ENCODE assay signal across 8 cellular contexts in the genomic region with DNA sequence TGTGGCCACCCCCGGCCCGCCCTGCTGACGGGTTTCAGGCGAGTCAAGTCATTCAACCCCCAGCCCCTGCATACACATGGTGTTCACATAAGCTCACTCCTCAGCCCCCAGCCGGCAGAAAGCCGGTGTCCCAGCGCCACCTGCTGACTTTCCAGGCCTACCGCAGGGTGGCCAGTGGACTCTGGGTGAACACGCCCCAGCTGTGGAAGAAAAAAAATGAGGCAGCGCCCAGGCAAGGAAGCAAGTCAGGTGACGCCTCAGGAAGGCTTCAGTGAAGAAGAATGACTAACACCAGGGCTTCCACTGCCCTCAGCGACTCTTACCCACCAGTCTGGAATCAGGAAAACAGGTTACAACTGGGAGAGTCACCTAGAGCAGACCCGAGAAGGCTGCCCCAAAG. TPM values are rescaled to one million over a fixed set of nuclear protein-coding genes. Genes with fewer than 3 reads are reported as not detected.
DNase-seq lines count a peak whose midpoint lies in the region; ATAC-seq and TF ChIP-seq lines count a peak whose summit lies in the region.

No MANE protein-coding gene starts in this region.

- H4K91ac ChIP-seq in trophoblast cell (ENCODE audit: low read depth, low read length): no peak overlapping the region

- TF ChIP-seq EP300 in gastroesophageal sphincter (IDR thresholded peaks at IDR 0.05): no peak

- no peak overlapping the region for H3K9ac ChIP-seq in trophoblast cell (ENCODE audit: low read length)

- H2BK5ac ChIP-seq in trophoblast cell (ENCODE audit: low read depth, low read length, poor library complexity): no peak overlapping the region

- no CpG with 5 or more reads among the region's 13 CpGs for WGBS in gastroesophageal sphincter (ENCODE audit: low coverage in 1 of 2), 2 donors
- no CpG with 5 or more reads among the region's 13 CpGs for WGBS in trophoblast cell (ENCODE audit: extremely low coverage, insufficient coverage, insufficient read length)

- CTCF ChIA-PET in AG04450 (lab: Charles Lee): interaction anchor here (1.1 to 2.9 kb wide), 11 partner anchors 8 to 766 kb away, joined by 3 to 21 read pairs (median 6); partner anchors contain the start of gene SLC6A8

- H3K27me3 Mint-ChIP-seq in activated T-helper 1 cell treated with anti-CD3 and anti-CD28 coated beads, Interleukin-12 subunit alpha, Interleukin-12 subunit beta, Interleukin-2, Interleukin-4 antibody, amounts not matched to agents 30 ng/mL and 10 ng/mL and 1 ng/mL, durations not matched to agents 14 hours and 24 hours and 36 hours (ENCODE audit: insufficient read depth): no peaks in the 10 kb centered on the region

- H3K4me3 Mint-ChIP-seq in activated T-helper 1 cell treated with anti-CD3 and anti-CD28 coated beads, Interleukin-12 subunit alpha, Interleukin-12 subunit beta, Interleukin-2, Interleukin-4 antibody, amounts not matched to agents 30 ng/mL and 10 ng/mL and 1 ng/mL, durations not matched to agents 14 hours and 24 hours and 36 hours: no peak overlapping the region

- no peak overlapping the region for H4K12ac ChIP-seq in trophoblast cell (ENCODE audit: low read depth, low read length)

- TF ChIP-seq CTCF in AG04450 (IDR thresholded peaks at IDR 0.05; ENCODE audit: low read depth, low read length) (peak; percentile 64), GM12874 (IDR thresholded peaks at IDR 0.05; ENCODE audit: insufficient read depth, low read depth, low read length) (peak; percentile 34; the same call in 1 of the 2 replicates), gastroesophageal sphincter (IDR thresholded peaks at IDR 0.05) (peak in 3 of 4 experiments; percentile 70 to 78 (median 76))

- H3K4me2 ChIP-seq in trophoblast cell (ENCODE audit: low read length): no peak overlapping the region

- no peak overlapping the region for H2BK120ac ChIP-seq in trophoblast cell (ENCODE audit: insufficient read depth, low read length, poor library complexity)

- no peak overlapping the region for H3K4me3 ChIP-seq in AG04450 (ENCODE audit: low read depth, low read length)
- H3K4me3 ChIP-seq in gastroesophageal sphincter: no peak overlapping the region
- no peak overlapping the region for H3K4me3 ChIP-seq in trophoblast cell (ENCODE audit: low read depth, low read length)

- no peaks in the 10 kb centered on the region for H3K9me3 ChIP-seq in AG04450 (ENCODE audit: control insufficient read depth, insufficient read depth, low read length)
- no peaks in the 10 kb centered on the region for H3K9me3 ChIP-seq in gastroesophageal sphincter
- no peaks in the 10 kb centered on the region for H3K9me3 ChIP-seq in trophoblast cell (ENCODE audit: insufficient read depth, low read depth, low read length)

- H2AK5ac ChIP-seq in trophoblast cell (ENCODE audit: low read length): no peak overlapping the region

- no peaks in the 10 kb centered on the region for H3K9me3 Mint-ChIP-seq in activated T-helper 1 cell treated with anti-CD3 and anti-CD28 coated beads, Interleukin-12 subunit alpha, Interleukin-12 subunit beta, Interleukin-2, Interleukin-4 antibody, amounts not matched to agents 30 ng/mL and 10 ng/mL and 1 ng/mL, durations not matched to agents 14 hours and 24 hours and 36 hours

- intact Hi-C loops in activated T-helper 1 cell treated with anti-CD3 and anti-CD28 coated beads, Interleukin-12 subunit alpha, Interleukin-12 subunit beta, Interleukin-2, Interleukin-4 antibody, amounts not matched to agents 30 ng/mL and 10 ng/mL and 1 ng/mL, durations not matched to agents 14 hours and 24 hours and 36 hours (cut with micrococcal nuclease): no loop called here

- H4K8ac ChIP-seq in trophoblast cell (ENCODE audit: low read depth, low read length): no peak overlapping the region

- TF ChIP-seq POLR2A in gastroesophageal sphincter (IDR thresholded peaks at IDR 0.05): no peak

- H3K14ac ChIP-seq in trophoblast cell (ENCODE audit: low read length): no peak overlapping the region

- H3K18ac ChIP-seq in trophoblast cell (ENCODE audit: low read length): no peak overlapping the region

- H3K79me1 ChIP-seq in trophoblast cell (ENCODE audit: low read length): peaks cover 2% of the 10 kb centered on the region

- H2AFZ ChIP-seq in trophoblast cell (ENCODE audit: insufficient read depth, low read length, poor library complexity): no peak overlapping the region

- no peaks in the 10 kb centered on the region for H3K4me1 Mint-ChIP-seq in activated T-helper 1 cell treated with anti-CD3 and anti-CD28 coated beads, Interleukin-12 subunit alpha, Interleukin-12 subunit beta, Interleukin-2, Interleukin-4 antibody, amounts not matched to agents 30 ng/mL and 10 ng/mL and 1 ng/mL, durations not matched to agents 14 hours and 24 hours and 36 hours (ENCODE audit: low read depth)

- POLR2A ChIA-PET in AG04450 (lab: Yijun Ruan, JAX): no interaction called here

- H3K36me3 ChIP-seq in gastroesophageal sphincter: peaks cover 0 to 36% of the 10 kb centered on the region in 2 donors
- H3K36me3 ChIP-seq in trophoblast cell (ENCODE audit: control insufficient read depth in 1 of 2, insufficient read depth in 2 of 2, low read length in 2 of 2): peaks cover 52 to 59% of the 10 kb centered on the region in 2 experiments

- peaks cover 0 to 42% (median 0%) of the 10 kb centered on the region in 3 donors for H3K4me1 ChIP-seq in gastroesophageal sphincter
- peaks cover 5 to 8% of the 10 kb centered on the region in 2 experiments for H3K4me1 ChIP-seq in trophoblast cell (ENCODE audit: control insufficient read depth in 1 of 2, insufficient read depth in 2 of 2, low read length in 2 of 2)

- no peak overlapping the region for H3K27ac Mint-ChIP-seq in activated T-helper 1 cell treated with anti-CD3 and anti-CD28 coated beads, Interleukin-12 subunit alpha, Interleukin-12 subunit beta, Interleukin-2, Interleukin-4 antibody, amounts not matched to agents 30 ng/mL and 10 ng/mL and 1 ng/mL, durations not matched to agents 14 hours and 24 hours and 36 hours

- H3K27me3 ChIP-seq in AG04450 (ENCODE audit: control insufficient read depth, insufficient read depth, low read length) (no peaks in the 10 kb centered on the region), gastroesophageal sphincter (no peaks in the 10 kb centered on the region), trophoblast cell (ENCODE audit: insufficient read depth, low read length) (no peaks in the 10 kb centered on the region)

- no peaks in the 10 kb centered on the region for H3K79me2 ChIP-seq in trophoblast cell (ENCODE audit: control insufficient read depth, insufficient read depth, low read length, poor library complexity)

- H3K27ac ChIP-seq in AG04450 (ENCODE audit: low read depth, low read length) (no peak overlapping the region), gastroesophageal sphincter (peak overlapping the region in 1 of 4 donors; percentile 17), trophoblast cell (ENCODE audit: low read depth, low read length) (peak overlapping the region; percentile 56)

- DNase-seq in AG04450 (ENCODE audit: low read depth, low spot score): peak; percentile 33
- peak; percentile 3 for DNase-seq in NCI-H2196 treated with DMSO at 0.1 percent for 48 hours (lab: John Stamatoyannopoulos, UW; ENCODE audit: unreplicated experiment)
- peak; percentile 28 for DNase-seq in activated T-helper 1 cell treated with anti-CD3 and anti-CD28 coated beads, Interleukin-12 subunit alpha, Interleukin-12 subunit beta, Interleukin-2, Interleukin-4 antibody, amounts not matched to agents 30 ng/mL and 10 ng/mL and 1 ng/mL, durations not matched to agents 14 hours and 24 hours and 36 hours (ENCODE audit: low spot score)
- DNase-seq in trophoblast cell: peak; percentile 81 to 88

- peaks cover 19% of the 10 kb centered on the region for H3K36me3 Mint-ChIP-seq in activated T-helper 1 cell treated with anti-CD3 and anti-CD28 coated beads, Interleukin-12 subunit alpha, Interleukin-12 subunit beta, Interleukin-2, Interleukin-4 antibody, amounts not matched to agents 30 ng/mL and 10 ng/mL and 1 ng/mL, durations not matched to agents 14 hours and 24 hours and 36 hours (ENCODE audit: low read depth)

- ATAC-seq in gastroesophageal sphincter (peak; percentile 83), HG02840 (IDR thresholded peaks at IDR 0.05; ENCODE audit: low FRiP score, unreplicated experiment) (no peak), HG03175 (IDR thresholded peaks at IDR 0.05; ENCODE audit: unreplicated experiment) (no peak)

- H3K4ac ChIP-seq in trophoblast cell (ENCODE audit: low read depth, low read length): no peak overlapping the region

- H2BK12ac ChIP-seq in trophoblast cell (ENCODE audit: low read length): no peak overlapping the region

- H3K23ac ChIP-seq in trophoblast cell (ENCODE audit: low read length): no peak overlapping the region

RNA-seq across cellular contexts. Expression of gene BCAP31, which starts 15.8 kb away (rescaled TPM):
- polyA plus RNA-seq in AG04450 (2011; rRNA removed): 108 and 114 TPM in 2 replicates
- polyA minus RNA-seq in AG04450 (2011; rRNA and poly(A)+ RNA removed): 69.0 and 80.9 TPM in 2 replicates
- 156 and 166 TPM in 2 replicates for total RNA-seq in activated T-helper 1 cell treated with anti-CD3 and anti-CD28 coated beads, Interleukin-12 subunit alpha, Interleukin-12 subunit beta, Interleukin-2, Interleukin-4 antibody, amounts not matched to agents 30 ng/mL and 10 ng/mL and 1 ng/mL, durations not matched to agents 14 hours and 24 hours and 36 hours
- 100 to 1,000 TPM in 2 of 4 donors, 10 to 100 TPM in 2; 76.1 to 125 (median 104) TPM for total RNA-seq in gastroesophageal sphincter
- polyA plus RNA-seq in trophoblast cell (2013): 133 and 142 TPM in 2 replicates

RNA-seq across cellular contexts. Expression of gene ABCD1, which starts 16.2 kb away (rescaled TPM):
- polyA plus RNA-seq in AG04450 (2011; rRNA removed): 4.2 and 5.8 TPM in 2 replicates
- 7.6 and 9.1 TPM in 2 replicates for polyA minus RNA-seq in AG04450 (2011; rRNA and poly(A)+ RNA removed)
- total RNA-seq in activated T-helper 1 cell treated with anti-CD3 and anti-CD28 coated beads, Interleukin-12 subunit alpha, Interleukin-12 subunit beta, Interleukin-2, Interleukin-4 antibody, amounts not matched to agents 30 ng/mL and 10 ng/mL and 1 ng/mL, durations not matched to agents 14 hours and 24 hours and 36 hours: 8.4 TPM in 2 replicates
- 10 to 100 TPM; 14.4 to 38.8 (median 22.0) TPM for total RNA-seq in gastroesophageal sphincter
- polyA plus RNA-seq in trophoblast cell (2013): 21.5 and 22.9 TPM in 2 replicates

RNA-seq across cellular contexts. Expression of gene SLC6A8, which starts 20.7 kb away (rescaled TPM):
- 6.9 and 12.3 TPM in 2 replicates for polyA plus RNA-seq in AG04450 (2011; rRNA removed)
- 18.4 and 30.5 TPM in 2 replicates for polyA minus RNA-seq in AG04450 (2011; rRNA and poly(A)+ RNA removed)
- 5.9 and 6.0 TPM in 2 replicates for total RNA-seq in activated T-helper 1 cell treated with anti-CD3 and anti-CD28 coated beads, Interleukin-12 subunit alpha, Interleukin-12 subunit beta, Interleukin-2, Interleukin-4 antibody, amounts not matched to agents 30 ng/mL and 10 ng/mL and 1 ng/mL, durations not matched to agents 14 hours and 24 hours and 36 hours
- 10 to 100 TPM; 25.3 to 86.6 (median 37.9) TPM for total RNA-seq in gastroesophageal sphincter
- 39.7 and 43.0 TPM in 2 replicates for polyA plus RNA-seq in trophoblast cell (2013)

RNA-seq across cellular contexts. Expression of gene PNCK, which starts 34.8 kb away (rescaled TPM):
- polyA plus RNA-seq in AG04450 (2011; rRNA removed): 0.17 TPM in 1 of 2 replicates, not detected in the other
- not detected in 2 replicates for polyA minus RNA-seq in AG04450 (2011; rRNA and poly(A)+ RNA removed)
- total RNA-seq in activated T-helper 1 cell treated with anti-CD3 and anti-CD28 coated beads, Interleukin-12 subunit alpha, Interleukin-12 subunit beta, Interleukin-2, Interleukin-4 antibody, amounts not matched to agents 30 ng/mL and 10 ng/mL and 1 ng/mL, durations not matched to agents 14 hours and 24 hours and 36 hours: 0.15 TPM in 1 of 2 replicates, not detected in the other
- 10 to 100 TPM; 14.4 to 55.9 (median 30.1) TPM for total RNA-seq in gastroesophageal sphincter
- polyA plus RNA-seq in trophoblast cell (2013): 1.7 and 1.9 TPM in 2 replicates

RNA-seq across cellular contexts. Expression of gene PLXNB3, which starts 55.6 kb away (rescaled TPM):
- 4.6 and 5.5 TPM in 2 replicates for polyA plus RNA-seq in AG04450 (2011; rRNA removed)
- polyA minus RNA-seq in AG04450 (2011; rRNA and poly(A)+ RNA removed): 4.8 and 6.8 TPM in 2 replicates
- total RNA-seq in activated T-helper 1 cell treated with anti-CD3 and anti-CD28 coated beads, Interleukin-12 subunit alpha, Interleukin-12 subunit beta, Interleukin-2, Interleukin-4 antibody, amounts not matched to agents 30 ng/mL and 10 ng/mL and 1 ng/mL, durations not matched to agents 14 hours and 24 hours and 36 hours: 0.21 and 0.81 TPM in 2 replicates
- total RNA-seq in gastroesophageal sphincter: 10 to 100 TPM in 3 of 4 donors, 1 to 10 TPM in 1; 9.2 to 19.2 (median 16.8) TPM
- polyA plus RNA-seq in trophoblast cell (2013): 0.23 and 0.33 TPM in 2 replicates

Comparison
In these comparisons a context has a peak if more than half of its experiments do, and no peak if none do; other contexts are left out.
1. DNase-seq: peak in every context shown above with its lines; median percentile 84 in trophoblast cell; 33 in AG04450; 28 in activated T-helper 1 cell treated with anti-CD3 and anti-CD28 coated beads, Interleukin-12 subunit alpha, Interleukin-12 subunit beta, Interleukin-2, Interleukin-4 antibody, amounts not matched to agents 30 ng/mL and 10 ng/mL and 1 ng/mL, durations not matched to agents 14 hours and 24 hours and 36 hours; 3 in NCI-H2196 treated with DMSO at 0.1 percent for 48 hours.